18 cellular contexts compared by ENCODE assay signal in genomic region chr1:100348549-100349144, GRCh38. TPM values are rescaled to one million over a fixed set of nuclear protein-coding genes. Genes with fewer than 3 reads are reported as not detected.
DNase-seq lines count a peak whose midpoint lies in the region; ATAC-seq and TF ChIP-seq lines count a peak whose summit lies in the region.
"Had no signal": no experiment of that assay in that cellular context is flagged by ENCODE, and none has a peak within 500 bp of the region (broad histone marks: within the 10 kb centered on the region; RNA-seq: fewer than 3 reads in every experiment).

No MANE protein-coding gene starts in this region.

- no peaks in the 10 kb centered on the region for H3K9me3 Mint-ChIP-seq in neural crest cell
- H3K9me3 Mint-ChIP-seq in H9, result no peaks in the 10 kb centered on the region; a peak in 2 of 5 replicates
- H3K9me3 Mint-ChIP-seq: CD8-positive, alpha-beta T cell; HFFc6 had no signal

- H3K27me3 ChIP-seq in Peyer's patch (no peaks in the 10 kb centered on the region), H9 (ENCODE audit: insufficient read depth, low read length) (no peaks in the 10 kb centered on the region)
- H3K27me3 ChIP-seq: BE2C had no signal

- H3K4me3 Mint-ChIP-seq in neural crest cell (peak overlapping the region; percentile 69), H9 (no peak overlapping the region; a peak in 1 of 5 replicates)
- H3K4me3 Mint-ChIP-seq: CD8-positive, alpha-beta T cell; HFFc6 had no signal

- H4K5ac ChIP-seq in H9 (ENCODE audit: insufficient read length, low read depth, low read length), result no peak overlapping the region

- H3K36me3 Mint-ChIP-seq in neural crest cell (ENCODE audit: low read depth) (no peaks in the 10 kb centered on the region), H9 (ENCODE audit: insufficient read depth in 1 of 3, low read depth in 3 of 3) (peaks cover 0 to 3% (median 0%) of the 10 kb centered on the region in 3 experiments; a peak in 2 of 7 replicates)

- H3K27ac ChIP-seq in Peyer's patch (peak overlapping the region in 3 of 4 donors; percentile 5 to 96 (median 76)), H9 (ENCODE audit: insufficient read length, low read depth, low read length) (no peak overlapping the region)
- H3K27ac ChIP-seq: A549, C4-2B, HL-60 had no signal

- H2BK20ac ChIP-seq in H9 (ENCODE audit: low read depth, low read length, poor library complexity, severe bottlenecking), result no peak overlapping the region

- H3K79me1 ChIP-seq in H9 (ENCODE audit: insufficient read depth, low read depth, low read length, poor library complexity, severe bottlenecking), result no peaks in the 10 kb centered on the region

- no peak overlapping the region for H3T11ph ChIP-seq in H9 (ENCODE audit: low read length)

- H3K18ac ChIP-seq in H9 (ENCODE audit: insufficient read length, low read depth, low read length), result no peak overlapping the region

- no peak overlapping the region for H2BK120ac ChIP-seq in H9 (ENCODE audit: low read depth, low read length, poor library complexity, severe bottlenecking)

- H3K56ac ChIP-seq in H9 (ENCODE audit: insufficient read length, low read depth, low read length), result no peak overlapping the region

- no peak overlapping the region for H2AFZ ChIP-seq in H9 (ENCODE audit: low read length)

- H2BK12ac ChIP-seq in H9 (ENCODE audit: insufficient read length, low read depth, low read length), result no peak overlapping the region

- no peak overlapping the region for H3K9ac ChIP-seq in H9 (ENCODE audit: extremely low read depth, insufficient read length, low read length)

- H4K20me1 ChIP-seq in H9 (ENCODE audit: control insufficient read depth, insufficient read depth, insufficient read length), result no peaks in the 10 kb centered on the region

- TF ChIP-seq POLR2A in Peyer's patch (IDR thresholded peaks at IDR 0.05) (no peak), erythroblast (IDR thresholded peaks at IDR 0.05; ENCODE audit: low read length) (no peak)

- no peak overlapping the region for H2BK15ac ChIP-seq in H9 (ENCODE audit: low read depth, low read length)

- H3K4me1 ChIP-seq in Peyer's patch, result peaks cover 0 to 2% (median 0%) of the 10 kb centered on the region in 4 donors
- H3K4me1 ChIP-seq in H9 (ENCODE audit: insufficient read depth, low read length), result no peaks in the 10 kb centered on the region

- ATAC-seq in GM18858 (IDR thresholded peaks at IDR 0.05; ENCODE audit: unreplicated experiment) (no peak), HG03354 (IDR thresholded peaks at IDR 0.05; ENCODE audit: poor library complexity, severe bottlenecking, unreplicated experiment) (no peak)
- ATAC-seq: A549; CD8-positive, alpha-beta T cell had no signal

- H3K27ac Mint-ChIP-seq in neural crest cell (ENCODE audit: unreplicated experiment) (no peak overlapping the region), H9 (no peak overlapping the region)
- H3K27ac Mint-ChIP-seq: CD8-positive, alpha-beta T cell; HFFc6 had no signal

- H3K79me2 ChIP-seq in H9 (ENCODE audit: insufficient read depth, low read length), result no peaks in the 10 kb centered on the region

- H3K9me3 ChIP-seq in Peyer's patch, result no peaks in the 10 kb centered on the region
- H3K9me3 ChIP-seq in H9 (ENCODE audit: control insufficient read depth, low read depth, low read length), result no peaks in the 10 kb centered on the region
- H3K9me3 ChIP-seq: A549, BE2C had no signal

- H3K27me3 Mint-ChIP-seq in neural crest cell (ENCODE audit: low read depth) (peaks cover 2% of the 10 kb centered on the region), H9 (ENCODE audit: low read depth) (no peaks in the 10 kb centered on the region)

- no peak overlapping the region for H4K8ac ChIP-seq in H9 (replicated peaks; ENCODE audit: insufficient read length, low read depth, low read length)

- H3K36me3 ChIP-seq in Peyer's patch, result no peaks in the 10 kb centered on the region
- H3K36me3 ChIP-seq: BE2C had no signal

- no peak overlapping the region for H2AK5ac ChIP-seq in H9 (ENCODE audit: insufficient read length, low read length)

- peak; percentile 44 for DNase-seq in OCI-M1 (lab: John Stamatoyannopoulos, UW)
- no peak for DNase-seq in Peyer's patch
- peak; percentile 33 to 41 for DNase-seq in erythroblast (lab: John Stamatoyannopoulos, UW)
- no peak for DNase-seq in neural crest cell (ENCODE audit: low read depth, low spot score)
- no peak for DNase-seq in H9
- DNase-seq: BE2C; CD8-positive, alpha-beta T cell; COR-L47; DMS153; DND-41; GDM1; HCEC 1CT; HFFc6 had no signal

- no CpG with 5 or more reads among the region's 9 CpGs for WGBS in H9 (ENCODE audit: extremely low coverage, insufficient read length, low lambda C conversion rate)

- TF ChIP-seq CTCF in Peyer's patch (IDR thresholded peaks at IDR 0.05) (no peak), neural crest cell (conservative IDR thresholded peaks at IDR 0.05) (no peak), H9 (conservative IDR thresholded peaks at IDR 0.05) (no peak)

- H2BK5ac ChIP-seq in H9 (ENCODE audit: insufficient read length, low read length), result no peak overlapping the region

- H3K4me3 ChIP-seq in Peyer's patch, result peak overlapping the region in 2 of 4 donors; percentile 6 to 11
- H3K4me3 ChIP-seq: A549 had no signal

- no peak overlapping the region for H3K4me2 ChIP-seq in H9 (ENCODE audit: insufficient read depth, insufficient read length, low read length)
- H3K4me2 ChIP-seq: A549 had no signal

- H3K14ac ChIP-seq in H9 (ENCODE audit: insufficient read depth, low read length), result no peak overlapping the region

- H3K23me2 ChIP-seq in H9 (ENCODE audit: insufficient read length, low read depth, low read length, poor library complexity, severe bottlenecking), result peaks cover 6% of the 10 kb centered on the region

- no peak overlapping the region for H4K91ac ChIP-seq in H9 (ENCODE audit: insufficient read length, low read depth, low read length)

- no peak overlapping the region for H3K4ac ChIP-seq in H9 (ENCODE audit: low read depth, low read length)

- no peak overlapping the region for H3K23ac ChIP-seq in H9 (ENCODE audit: insufficient read length, low read depth, low read length)

- H3K4me1 Mint-ChIP-seq in neural crest cell (peaks cover 8% of the 10 kb centered on the region), H9 (peaks cover 6 to 11% of the 10 kb centered on the region in 2 experiments)

RNA-seq across cellular contexts. Expression of gene CDC14A, which starts 3.7 kb away (rescaled TPM):
- 10 to 100 TPM; 51.2 to 97.6 (median 81.2) TPM for total RNA-seq in Peyer's patch
- total RNA-seq in neural crest cell, result 15.7 and 16.6 TPM in 2 replicates
- 8.4 and 8.9 TPM in 2 replicates for total RNA-seq in H9 (2021)

Comparison
In these comparisons a context has a peak if more than half of its experiments do, and no peak if none do; other contexts are left out.
1. DNase-seq: peak in OCI-M1 (single experiment) and erythroblast (2 of 2); none in Peyer's patch (0 of 3), neural crest cell (single experiment) and H9 (single experiment).